Comparison of ENCODE assay signal across 8 cellular contexts in genomic region chr18:46028536-46028891, GRCh38. TPM values are rescaled to one million over a fixed set of nuclear protein-coding genes. Genes with fewer than 3 reads are reported as not detected.
DNase-seq lines count a peak whose midpoint lies in the region; ATAC-seq and TF ChIP-seq lines count a peak whose summit lies in the region.

No MANE protein-coding gene starts in this region.

- intact Hi-C loops in natural killer cell (cut with micrococcal nuclease): loop anchor here (2.0 kb wide), 1 partner anchor 44 kb away; the partner anchor contains the start of gene PSTPIP2

- peak overlapping the region; percentile 55 for H2AFZ ChIP-seq in ACC112 (ENCODE audit: low read length, unreplicated experiment)

- H3K36me3 Mint-ChIP-seq in natural killer cell: no peaks in the 10 kb centered on the region

- no peaks in the 10 kb centered on the region for H3K9me3 ChIP-seq in duodenal mucosa (ENCODE audit: control insufficient read depth in 1 of 2, low read length in 2 of 2)

- peak overlapping the region in 1 of 2 donors; percentile 49 for H3K9ac ChIP-seq in duodenal mucosa (ENCODE audit: low read depth in 1 of 2, low read length in 2 of 2)

- H3K27me3 ChIP-seq in ACC112 (ENCODE audit: insufficient read depth, low read length) (no peaks in the 10 kb centered on the region), duodenal mucosa (ENCODE audit: control insufficient read depth in 1 of 2, insufficient read depth in 2 of 2, low read length in 2 of 2) (peaks cover 6 to 8% of the 10 kb centered on the region in 2 donors)

- H3K79me2 ChIP-seq in ACC112 (ENCODE audit: control insufficient read depth, insufficient read depth, low read length, unreplicated experiment): no peaks in the 10 kb centered on the region

- TF ChIP-seq CTCF in natural killer cell (IDR thresholded peaks at IDR 0.05): no peak
- TF ChIP-seq CTCF in GM20000 (IDR thresholded peaks at IDR 0.05; ENCODE audit: extremely low read depth, missing control alignments): no peak

- DNase-seq in natural killer cell: no peak
- no peak for DNase-seq in amniotic stem cell (lab: John Stamatoyannopoulos, UW)
- DNase-seq in GM20000 (ENCODE audit: low spot score): no peak
- no peak for DNase-seq in SIG-M5 treated with dmso at 0.1 percent for 504 hours (lab: John Stamatoyannopoulos, UW; ENCODE audit: unreplicated experiment)

- ATAC-seq in HG03520 (IDR thresholded peaks at IDR 0.05; ENCODE audit: unreplicated experiment) (peak; percentile 15), natural killer cell (no peak), GM18858 (IDR thresholded peaks at IDR 0.05; ENCODE audit: unreplicated experiment) (no peak)

- H3K4me3 ChIP-seq in ACC112 (ENCODE audit: low read depth, low read length) (peak overlapping the region; percentile 80), duodenal mucosa (ENCODE audit: low read depth in 1 of 2, low read length in 2 of 2) (peak overlapping the region; percentile 71 to 76)

- H3K27ac ChIP-seq in ACC112 (ENCODE audit: low read depth, low read length) (no peak overlapping the region), duodenal mucosa (ENCODE audit: low read depth, low read length) (no peak overlapping the region)

- peak overlapping the region; percentile 97 for H3K4me3 Mint-ChIP-seq in natural killer cell

- peaks cover 0 to 4% of the 10 kb centered on the region in 2 donors for H3K27me3 Mint-ChIP-seq in natural killer cell (ENCODE audit: low read depth in 2 of 2)

- H3K4me1 ChIP-seq in ACC112 (ENCODE audit: control insufficient read depth, insufficient read depth, low read length, unreplicated experiment): no peaks in the 10 kb centered on the region
- no peaks in the 10 kb centered on the region for H3K4me1 ChIP-seq in duodenal mucosa (ENCODE audit: control insufficient read depth in 1 of 2, insufficient read depth in 2 of 2, low read length in 2 of 2)

- peak overlapping the region; percentile 83 to 87 for H3K27ac Mint-ChIP-seq in natural killer cell

- H3K36me3 ChIP-seq in ACC112 (ENCODE audit: insufficient read depth, low read length) (no peaks in the 10 kb centered on the region), duodenal mucosa (ENCODE audit: control insufficient read depth in 1 of 2, insufficient read depth in 2 of 2, low read length in 2 of 2) (no peaks in the 10 kb centered on the region)

- no peaks in the 10 kb centered on the region for H3K9me3 Mint-ChIP-seq in natural killer cell

- peaks cover 14 to 20% of the 10 kb centered on the region in 2 donors for H3K4me1 Mint-ChIP-seq in natural killer cell

RNA-seq across cellular contexts. Expression of gene PSTPIP2, which starts 43.5 kb away (rescaled TPM):
- total RNA-seq in natural killer cell: 10 to 100 TPM; 34.7 to 55.0 (median 46.9) TPM
